In the genomic region with DNA sequence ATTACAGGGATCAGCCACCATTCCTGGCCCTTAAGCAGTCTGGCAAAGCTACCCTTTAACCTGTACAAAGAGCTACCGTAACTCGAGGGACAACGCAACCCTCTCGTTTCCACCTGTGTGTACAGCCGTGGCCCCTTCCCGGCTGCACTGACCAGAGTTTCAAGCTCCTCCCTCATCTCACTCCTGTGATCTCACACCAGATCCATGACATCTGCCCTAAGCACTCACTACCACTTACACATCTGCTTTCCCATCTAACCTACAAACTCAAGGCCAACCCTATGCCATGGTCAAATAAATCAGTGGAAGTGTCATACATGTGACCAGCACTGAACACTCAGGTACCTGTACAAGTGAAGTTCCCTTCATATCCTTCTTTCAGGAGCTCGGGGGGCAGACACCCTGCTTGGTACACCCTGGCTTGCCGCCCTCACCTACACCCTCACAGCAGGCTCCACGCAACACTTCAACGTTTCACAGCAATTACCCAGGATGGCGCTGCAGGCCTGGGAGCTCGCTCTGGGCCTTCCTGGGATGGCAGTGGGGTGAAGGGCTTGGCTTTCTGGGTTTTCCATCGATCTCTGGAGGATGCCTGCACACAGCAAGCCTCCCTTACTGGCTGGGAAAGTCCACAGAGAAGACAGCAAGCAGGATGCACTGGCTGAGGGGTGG, we compare ENCODE assay signal across 15 cellular contexts.
DNase-seq lines count a peak whose midpoint lies in the region; ATAC-seq, FAIRE-seq and TF ChIP-seq lines count a peak whose summit lies in the region.
"Had no signal": no experiment of that assay in that cellular context is flagged by ENCODE, and none has a peak within 500 bp of the region (broad histone marks: within the 10 kb centered on the region; RNA-seq: fewer than 3 reads in every experiment).

No MANE protein-coding gene starts in this region.

- intact Hi-C loops in GM12878 (cut with micrococcal nuclease; ENCODE audit: unreplicated experiment) (no loop called here), tibial artery (cut with DNase I; ENCODE audit: low total_unique reads) (no loop called here)

- H3K36me3 ChIP-seq in GM12878 (ENCODE audit: control insufficient read depth in 2 of 2, insufficient read depth in 2 of 2, low read length in 1 of 2) (peaks cover 25 to 27% of the 10 kb centered on the region in 2 experiments), tibial artery (peaks cover 16 to 44% (median 41%) of the 10 kb centered on the region in 3 donors)

- no peak overlapping the region for H3K4me3 ChIP-seq in GM12878
- H3K4me3 ChIP-seq in tibial artery, result no peak overlapping the region

- no peaks in the 10 kb centered on the region for H3K27me3 ChIP-seq in GM12878 (replicated peaks in 1 of 2; ENCODE audit: control insufficient read depth in 2 of 2, insufficient read depth in 2 of 2, low read length in 1 of 2)
- no peaks in the 10 kb centered on the region for H3K27me3 ChIP-seq in tibial artery

- no peak for DNase-seq in activated naive CD8-positive, alpha-beta T cell treated with anti-CD3 and anti-CD28 coated beads, Interleukin-2, amount 10 ng/mL, durations not matched to agents 7 days and 5 days
- DNase-seq in activated naive CD8-positive, alpha-beta T cell treated with anti-CD3 and anti-CD28 coated beads for 36 hours, result no peak
- no peak for DNase-seq in GM12878 (ENCODE audit: low read depth, low spot score)
- no peak for DNase-seq in memory B cell (ENCODE audit: low spot score in 2 of 2)
- no peak for DNase-seq in tibial artery
- DNase-seq in T1000 (lab: John Stamatoyannopoulos, UW), result no peak
- DNase-seq in OCI-M1 (lab: John Stamatoyannopoulos, UW), result no peak
- DNase-seq: activated naive CD8-positive, alpha-beta T cell treated with anti-CD3 and anti-CD28 coated beads, Interleukin-2, amount 50 U/mL, for 24 hours; cortex of kidney; H7; Kasumi-1; NCI-H1694; NCI-H82 had no signal

- no TSS peak for BruUV-seq in GM12878 (replicated peaks; lab: Mats Ljungman, UMichigan)

- 90% methylated on average over 13 of the region's 13 CpGs for WGBS in GM12878 (ENCODE audit: insufficient coverage, insufficient replicate concordance, low lambda C conversion rate, missing lambda C conversion rate)

- no peak overlapping the region for H3K4me2 ChIP-seq in GM12878 (ENCODE audit: control insufficient read depth, insufficient read depth)

- FAIRE-seq in GM12878 (lab: Jason Lieb, UNC), result no peak
- FAIRE-seq: D721Med had no signal

- TF ChIP-seq CTCF in GM12878 (IDR thresholded peaks at IDR 0.05 in 2 of 3, conservative IDR thresholded peaks at IDR 0.05 in 1 of 3; ENCODE audit: control insufficient read depth in 2 of 3, extremely low read depth in 1 of 3, insufficient read depth in 1 of 3, low read depth in 3 of 3, low read length in 3 of 3) (no peak), tibial artery (IDR thresholded peaks at IDR 0.05) (no peak)

- POLR2A ChIA-PET in activated naive CD8-positive, alpha-beta T cell treated with anti-CD3 and anti-CD28 coated beads, Interleukin-2, amount 10 ng/mL, durations not matched to agents 7 days and 5 days (lab: Charles Lee), result no interaction called here
- POLR2A ChIA-PET in GM12878 (lab: Charles Lee), result interaction anchor here (0.5 kb wide), 1 partner anchor 140 kb away, joined by 6 read pairs; no protein-coding TSS in a partner anchor

- in situ Hi-C loops in GM12878 (cut with MboI), result no loop called here

- no peaks in the 10 kb centered on the region for H3K9me3 ChIP-seq in GM12878 (replicated peaks; ENCODE audit: control insufficient read depth, insufficient read depth, low read length)
- no peaks in the 10 kb centered on the region for H3K9me3 ChIP-seq in tibial artery

- no peak overlapping the region for H3K4me3 Mint-ChIP-seq in activated naive CD8-positive, alpha-beta T cell treated with anti-CD3 and anti-CD28 coated beads, Interleukin-2, amount 10 ng/mL, durations not matched to agents 7 days and 5 days
- no peak overlapping the region for H3K4me3 Mint-ChIP-seq in activated naive CD8-positive, alpha-beta T cell treated with anti-CD3 and anti-CD28 coated beads for 36 hours
- H3K4me3 Mint-ChIP-seq in memory B cell, result no peak overlapping the region
- H3K4me3 Mint-ChIP-seq: activated naive CD8-positive, alpha-beta T cell treated with anti-CD3 and anti-CD28 coated beads, Interleukin-2, amount 50 U/mL, for 24 hours had no signal

- peak overlapping the region; percentile 3 for H3K27ac Mint-ChIP-seq in activated naive CD8-positive, alpha-beta T cell treated with anti-CD3 and anti-CD28 coated beads, Interleukin-2, amount 10 ng/mL, durations not matched to agents 7 days and 5 days
- no peak overlapping the region for H3K27ac Mint-ChIP-seq in activated naive CD8-positive, alpha-beta T cell treated with anti-CD3 and anti-CD28 coated beads for 36 hours
- H3K27ac Mint-ChIP-seq in memory B cell, result peak overlapping the region; percentile 64

- H2AFZ ChIP-seq in GM12878 (ENCODE audit: control insufficient read depth, low read depth, low read length), result no peak overlapping the region

- no peaks in the 10 kb centered on the region for H3K79me2 ChIP-seq in GM12878 (ENCODE audit: control insufficient read depth, insufficient read depth, low read length)

- no peak for ATAC-seq in activated naive CD8-positive, alpha-beta T cell treated with anti-CD3 and anti-CD28 coated beads, Interleukin-2, amount 10 ng/mL, durations not matched to agents 7 days and 5 days (ENCODE audit: low read depth)
- no peak for ATAC-seq in GM12878
- ATAC-seq in memory B cell (ENCODE audit: low read depth), result no peak
- no peak for ATAC-seq in GM21390 (IDR thresholded peaks at IDR 0.05; ENCODE audit: unreplicated experiment)
- ATAC-seq: activated naive CD8-positive, alpha-beta T cell treated with anti-CD3 and anti-CD28 coated beads, Interleukin-2, amount 50 U/mL, for 24 hours had no signal

- no peak for TF ChIP-seq EP300 in GM12878 (IDR thresholded peaks at IDR 0.05; ENCODE audit: borderline replicate concordance in 1 of 2, control insufficient read depth in 1 of 2, low read depth in 2 of 2, low read length in 2 of 2)

- no peak overlapping the region for H3K9ac ChIP-seq in GM12878 (ENCODE audit: control insufficient read depth, insufficient read depth, low read length)

- CTCF ChIA-PET in GM12878 (lab: Yijun Ruan, JAX), result interaction anchor here (1.1 kb wide), 2 partner anchors 90 to 138 kb away, joined by 3 to 4 read pairs; no protein-coding TSS in a partner anchor

- RAD21 ChIA-PET in GM12878 (lab: Charles Lee; ENCODE audit: unreplicated experiment), result interaction anchor here (1.7 kb wide), 1 partner anchor 133 kb away, joined by 4 read pairs; the partner anchor contains the start of gene RAPGEF1

- H3K27ac ChIP-seq in GM12878 (ENCODE audit: control insufficient read depth, insufficient read depth) (no peak overlapping the region), tibial artery (peak overlapping the region; percentile 66 to 73)

- TF ChIP-seq POLR2A in GM12878 (IDR thresholded peaks at IDR 0.05; ENCODE audit: low read depth, low read length), result no peak

- peaks cover 8% of the 10 kb centered on the region for H3K36me3 Mint-ChIP-seq in activated naive CD8-positive, alpha-beta T cell treated with anti-CD3 and anti-CD28 coated beads, Interleukin-2, amount 10 ng/mL, durations not matched to agents 7 days and 5 days
- H3K36me3 Mint-ChIP-seq in activated naive CD8-positive, alpha-beta T cell treated with anti-CD3 and anti-CD28 coated beads for 36 hours, result no peaks in the 10 kb centered on the region
- peaks cover 38% of the 10 kb centered on the region for H3K36me3 Mint-ChIP-seq in memory B cell

- H3K4me1 Mint-ChIP-seq in activated naive CD8-positive, alpha-beta T cell treated with anti-CD3 and anti-CD28 coated beads, Interleukin-2, amount 10 ng/mL, durations not matched to agents 7 days and 5 days, result no peaks in the 10 kb centered on the region
- no peaks in the 10 kb centered on the region for H3K4me1 Mint-ChIP-seq in activated naive CD8-positive, alpha-beta T cell treated with anti-CD3 and anti-CD28 coated beads for 36 hours
- H3K4me1 Mint-ChIP-seq in memory B cell, result peaks cover 5% of the 10 kb centered on the region
- H3K4me1 Mint-ChIP-seq: activated naive CD8-positive, alpha-beta T cell treated with anti-CD3 and anti-CD28 coated beads, Interleukin-2, amount 50 U/mL, for 24 hours had no signal

- no peaks in the 10 kb centered on the region for H3K27me3 Mint-ChIP-seq in activated naive CD8-positive, alpha-beta T cell treated with anti-CD3 and anti-CD28 coated beads, Interleukin-2, amount 10 ng/mL, durations not matched to agents 7 days and 5 days
- H3K27me3 Mint-ChIP-seq in activated naive CD8-positive, alpha-beta T cell treated with anti-CD3 and anti-CD28 coated beads for 36 hours, result no peaks in the 10 kb centered on the region
- no peaks in the 10 kb centered on the region for H3K27me3 Mint-ChIP-seq in memory B cell
- H3K27me3 Mint-ChIP-seq: activated naive CD8-positive, alpha-beta T cell treated with anti-CD3 and anti-CD28 coated beads, Interleukin-2, amount 50 U/mL, for 24 hours had no signal

- SMC1A ChIA-PET in GM12878 (lab: Charles Lee; ENCODE audit: uncharacterized antibody, unreplicated experiment), result interaction anchor here (1.1 kb wide), 1 partner anchor 23 kb away, joined by 3 read pairs; no protein-coding TSS in a partner anchor

- no peak for TF ChIP-seq RAD21 in GM12878 (IDR thresholded peaks at IDR 0.05; ENCODE audit: insufficient read depth, low read depth, low read length)

- H3K4me1 ChIP-seq in GM12878 (ENCODE audit: control insufficient read depth, insufficient read depth, low read length), result no peaks in the 10 kb centered on the region
- H3K4me1 ChIP-seq in tibial artery, result peaks cover 5 to 51% (median 40%) of the 10 kb centered on the region in 4 donors

- no peaks in the 10 kb centered on the region for H4K20me1 ChIP-seq in GM12878 (ENCODE audit: control insufficient read depth, insufficient read depth)

- no peaks in the 10 kb centered on the region for H3K9me3 Mint-ChIP-seq in activated naive CD8-positive, alpha-beta T cell treated with anti-CD3 and anti-CD28 coated beads, Interleukin-2, amount 10 ng/mL, durations not matched to agents 7 days and 5 days
- no peaks in the 10 kb centered on the region for H3K9me3 Mint-ChIP-seq in activated naive CD8-positive, alpha-beta T cell treated with anti-CD3 and anti-CD28 coated beads for 36 hours
- no peaks in the 10 kb centered on the region for H3K9me3 Mint-ChIP-seq in memory B cell
- H3K9me3 Mint-ChIP-seq: activated naive CD8-positive, alpha-beta T cell treated with anti-CD3 and anti-CD28 coated beads, Interleukin-2, amount 50 U/mL, for 24 hours had no signal

TF ChIP-seq in GM12878, 131 proteins besides CTCF, POLR2A, EP300 and RAD21:
- TF ChIP-seq, protein P1, sequence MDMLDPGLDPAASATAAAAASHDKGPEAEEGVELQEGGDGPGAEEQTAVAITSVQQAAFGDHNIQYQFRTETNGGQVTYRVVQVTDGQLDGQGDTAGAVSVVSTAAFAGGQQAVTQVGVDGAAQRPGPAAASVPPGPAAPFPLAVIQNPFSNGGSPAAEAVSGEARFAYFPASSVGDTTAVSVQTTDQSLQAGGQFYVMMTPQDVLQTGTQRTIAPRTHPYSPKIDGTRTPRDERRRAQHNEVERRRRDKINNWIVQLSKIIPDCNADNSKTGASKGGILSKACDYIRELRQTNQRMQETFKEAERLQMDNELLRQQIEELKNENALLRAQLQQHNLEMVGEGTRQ (IDR thresholded peaks at IDR 0.05; ENCODE audit: borderline replicate concordance, low read depth, low read length), result no peak
- peak; percentile 41; the same call in 1 of the 2 replicates for TF ChIP-seq POLR2AphosphoS5 (IDR thresholded peaks at IDR 0.05; ENCODE audit: low read length)
